In the genomic region with DNA sequence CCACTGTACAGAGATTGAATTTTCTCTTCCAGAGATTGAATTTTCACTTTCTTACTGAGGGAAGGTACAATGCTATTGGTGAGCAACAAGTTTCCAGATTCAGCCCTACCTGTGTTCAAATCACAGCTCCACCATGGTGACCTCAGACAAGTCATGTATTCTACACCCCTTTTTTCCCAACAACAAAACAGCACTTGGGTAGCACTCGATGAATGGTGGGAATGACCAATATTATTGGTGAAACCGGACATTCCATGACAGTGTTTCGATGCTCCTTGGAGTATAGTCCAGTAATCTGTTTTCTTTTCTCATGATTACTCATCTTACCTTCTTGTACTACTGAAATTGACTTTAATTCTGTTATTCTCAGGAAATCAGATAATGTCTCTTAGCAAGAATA, we compare ENCODE assay signal across 20 cellular contexts.
DNase-seq lines count a peak whose midpoint lies in the region; ATAC-seq, FAIRE-seq and TF ChIP-seq lines count a peak whose summit lies in the region.
"Had no signal": no experiment of that assay in that cellular context is flagged by ENCODE, and none has a peak within 500 bp of the region (broad histone marks: within the 10 kb centered on the region; RNA-seq: fewer than 3 reads in every experiment).

No MANE protein-coding gene starts in this region.

- TF ChIP-seq CTCF in PC-3 (conservative IDR thresholded peaks at IDR 0.05; ENCODE audit: low read depth, low read length): no peak
- TF ChIP-seq CTCF in fibroblast of mammary gland (conservative IDR thresholded peaks at IDR 0.05; ENCODE audit: control insufficient read depth, insufficient read depth, low read depth, low read length): no peak
- no peak for TF ChIP-seq CTCF in transverse colon (IDR thresholded peaks at IDR 0.05)
- no peak for TF ChIP-seq CTCF in SK-N-SH (IDR thresholded peaks at IDR 0.05)

- no peak overlapping the region for H2AFZ ChIP-seq in PC-3 (ENCODE audit: low read length)
- no peak overlapping the region for H2AFZ ChIP-seq in SK-N-SH (ENCODE audit: low read depth)

- H3F3A ChIP-seq in PC-3 (ENCODE audit: low read length, unreplicated experiment) (no peaks in the 10 kb centered on the region), SK-N-SH (replicated peaks; ENCODE audit: insufficient read depth) (no peaks in the 10 kb centered on the region)

- in situ Hi-C loops in transverse colon (cut with MboI; ENCODE audit: low pct_ligation_motif_present in 1 of 4, low pct_unique_long_range_greater_than_20kb in 1 of 4, low sequenced_read_pairs in 3 of 4): no loop called here

- H3K4me2 ChIP-seq in PC-3 (ENCODE audit: low read length) (no peak overlapping the region), SK-N-SH (no peak overlapping the region)
- H3K4me2 ChIP-seq: BLaER1 had no signal

- TF ChIP-seq POLR2A in H54 (IDR thresholded peaks at IDR 0.05; ENCODE audit: low read depth, low read length) (no peak), transverse colon (IDR thresholded peaks at IDR 0.05) (no peak)

- H3K9ac ChIP-seq in PC-3 (ENCODE audit: low read length) (no peak overlapping the region), SK-N-SH (no peak overlapping the region)
- H3K9ac ChIP-seq: BLaER1 had no signal

- 86 to 89% methylated on average over 3 of the region's 3 CpGs for WGBS in transverse colon (ENCODE audit: low coverage in 1 of 2), 2 donors
- 44% methylated on average over 3 of the region's 3 CpGs for WGBS in SK-N-SH (ENCODE audit: low lambda C conversion rate)

- POLR2A ChIA-PET in PC-3 (lab: Charles Lee; ENCODE audit: unreplicated experiment) (no interaction called here), SK-N-SH (lab: Yijun Ruan, JAX) (no interaction called here)

- no TSS peak for BruUV-seq in PC-3 (replicated peaks; lab: Mats Ljungman, UMichigan)

- H3K9me3 ChIP-seq in PC-3 (ENCODE audit: low read length) (no peaks in the 10 kb centered on the region), transverse colon (no peaks in the 10 kb centered on the region), SK-N-SH (no peaks in the 10 kb centered on the region)
- no peaks in the 10 kb centered on the region for H3K9me3 ChIP-seq in effector memory CD4-positive, alpha-beta T cell (ENCODE audit: control insufficient read depth, low read length)
- H3K9me3 ChIP-seq: BLaER1, Caco-2 had no signal

- H3K4me3 ChIP-seq in PC-3 (ENCODE audit: low read length): no peak overlapping the region
- no peak overlapping the region for H3K4me3 ChIP-seq in fibroblast of mammary gland (ENCODE audit: control insufficient read depth, low read depth, low read length)
- H3K4me3 ChIP-seq in effector memory CD4-positive, alpha-beta T cell (ENCODE audit: insufficient read depth, low read depth, low read length, poor library complexity, severe bottlenecking): no peak overlapping the region
- H3K4me3 ChIP-seq in transverse colon: no peak overlapping the region
- no peak overlapping the region for H3K4me3 ChIP-seq in SK-N-SH (ENCODE audit: low read depth in 2 of 2, low read length in 1 of 2)
- H3K4me3 ChIP-seq: BLaER1, GM12878 had no signal

- DNase-seq in H54 (ENCODE audit: insufficient read length, low spot score) (no peak), PC-3 (no peak), fibroblast of mammary gland (ENCODE audit: low read depth) (peak; percentile 83), ecto neural progenitor cell (ENCODE audit: low spot score) (no peak), transverse colon (no peak), SK-N-SH (no peak)
- DNase-seq in effector memory CD4-positive, alpha-beta T cell: no peak
- DNase-seq: Caco-2; CD4-positive, CD25-positive, alpha-beta regulatory T cell; CD8-positive, alpha-beta T cell; DMS153; DND-41; GDM1; GOT3; H7; HCEC 1CT had no signal

- H3K4me1 ChIP-seq in PC-3 (ENCODE audit: insufficient read depth, low read length): no peaks in the 10 kb centered on the region
- no peaks in the 10 kb centered on the region for H3K4me1 ChIP-seq in effector memory CD4-positive, alpha-beta T cell (ENCODE audit: control insufficient read depth, insufficient read depth, low read length, poor library complexity, severe bottlenecking)
- no peaks in the 10 kb centered on the region for H3K4me1 ChIP-seq in transverse colon
- H3K4me1 ChIP-seq in SK-N-SH (ENCODE audit: control insufficient read depth in 1 of 2, insufficient read depth in 2 of 2, low read depth in 1 of 2, low read length in 1 of 2): no peaks in the 10 kb centered on the region
- H3K4me1 ChIP-seq: BLaER1, Caco-2 had no signal

- no peaks in the 10 kb centered on the region for H4K20me1 ChIP-seq in PC-3 (ENCODE audit: low read length)
- no peaks in the 10 kb centered on the region for H4K20me1 ChIP-seq in SK-N-SH (ENCODE audit: insufficient read depth)
- H4K20me1 ChIP-seq: BLaER1 had no signal

- FAIRE-seq in H54 (lab: Jason Lieb, UNC): peak; percentile 30
- FAIRE-seq: GM12878, GM19239 had no signal

- H3K27me3 ChIP-seq in PC-3 (ENCODE audit: low read length): no peaks in the 10 kb centered on the region
- no peaks in the 10 kb centered on the region for H3K27me3 ChIP-seq in effector memory CD4-positive, alpha-beta T cell (replicated peaks; ENCODE audit: control insufficient read depth, insufficient read depth, low read length, poor library complexity, severe bottlenecking)
- H3K27me3 ChIP-seq in transverse colon: peaks cover 4% of the 10 kb centered on the region
- no peaks in the 10 kb centered on the region for H3K27me3 ChIP-seq in SK-N-SH (ENCODE audit: insufficient read depth)
- H3K27me3 ChIP-seq: BLaER1 had no signal

- TF ChIP-seq EP300 in transverse colon (IDR thresholded peaks at IDR 0.05; ENCODE audit: low read depth) (no peak), SK-N-SH (IDR thresholded peaks at IDR 0.05; ENCODE audit: borderline replicate concordance in 1 of 2, low read depth in 1 of 2, low read length in 1 of 2) (no peak)

- TF ChIP-seq RAD21 in SK-N-SH (IDR thresholded peaks at IDR 0.05; ENCODE audit: low read length): no peak

- H3K9me2 ChIP-seq in PC-3 (replicated peaks; ENCODE audit: low read length): no peaks in the 10 kb centered on the region
- H3K9me2 ChIP-seq in SK-N-SH: no peaks in the 10 kb centered on the region

- intact Hi-C loops in PC-3 (cut with micrococcal nuclease): no loop called here
- intact Hi-C loops in transverse colon (cut with DNase I; ENCODE audit: low total_unique reads): no loop called here

- ATAC-seq in PC-3: no peak
- ATAC-seq: CD8-positive, alpha-beta T cell; GM12878 had no signal

- CTCF ChIA-PET in PC-3 (lab: Charles Lee) (no interaction called here), SK-N-SH (lab: Yijun Ruan, JAX) (interaction anchor here (0.9 kb wide), 1 partner anchor 10 kb away, joined by 3 read pairs; no protein-coding TSS in a partner anchor)

- H3K79me2 ChIP-seq in PC-3 (ENCODE audit: low read length) (no peaks in the 10 kb centered on the region), SK-N-SH (ENCODE audit: insufficient read depth) (no peaks in the 10 kb centered on the region)

- H3K27ac ChIP-seq in PC-3 (ENCODE audit: low read length): peak overlapping the region; percentile 44
- H3K27ac ChIP-seq in effector memory CD4-positive, alpha-beta T cell (ENCODE audit: insufficient read depth, low read length, poor library complexity, severe bottlenecking): no peak overlapping the region
- H3K27ac ChIP-seq in transverse colon: no peak overlapping the region
- H3K27ac ChIP-seq in SK-N-SH (ENCODE audit: low read depth in 2 of 2, low read length in 1 of 2): no peak overlapping the region
- H3K27ac ChIP-seq: BLaER1, C4-2B had no signal

- H3K36me3 ChIP-seq in PC-3 (ENCODE audit: low read depth, low read length) (no peaks in the 10 kb centered on the region), transverse colon (no peaks in the 10 kb centered on the region), SK-N-SH (replicated peaks in 1 of 2; ENCODE audit: control insufficient read depth in 1 of 2, insufficient read depth in 2 of 2, low read length in 1 of 2) (no peaks in the 10 kb centered on the region)
- H3K36me3 ChIP-seq in effector memory CD4-positive, alpha-beta T cell (ENCODE audit: control insufficient read depth, insufficient read depth, low read length): no peaks in the 10 kb centered on the region
- H3K36me3 ChIP-seq: BLaER1 had no signal

TF ChIP-seq in SK-N-SH, 30 proteins besides CTCF, POLR2A, EP300 and RAD21 (continues in another document):
- TF ChIP-seq MXI1 (IDR thresholded peaks at IDR 0.05; ENCODE audit: low read depth, low read length) (no peak), JUND (IDR thresholded peaks at IDR 0.05) (no peak), EZH2phosphoT487 (IDR thresholded peaks at IDR 0.05; ENCODE audit: borderline replicate concordance, low read depth) (no peak), POLR2AphosphoS5 (IDR thresholded peaks at IDR 0.05; ENCODE audit: low read depth, low read length) (no peak), USF1 (IDR thresholded peaks at IDR 0.05; ENCODE audit: borderline replicate concordance, low read depth) (no peak)
- TF ChIP-seq, protein P1, sequence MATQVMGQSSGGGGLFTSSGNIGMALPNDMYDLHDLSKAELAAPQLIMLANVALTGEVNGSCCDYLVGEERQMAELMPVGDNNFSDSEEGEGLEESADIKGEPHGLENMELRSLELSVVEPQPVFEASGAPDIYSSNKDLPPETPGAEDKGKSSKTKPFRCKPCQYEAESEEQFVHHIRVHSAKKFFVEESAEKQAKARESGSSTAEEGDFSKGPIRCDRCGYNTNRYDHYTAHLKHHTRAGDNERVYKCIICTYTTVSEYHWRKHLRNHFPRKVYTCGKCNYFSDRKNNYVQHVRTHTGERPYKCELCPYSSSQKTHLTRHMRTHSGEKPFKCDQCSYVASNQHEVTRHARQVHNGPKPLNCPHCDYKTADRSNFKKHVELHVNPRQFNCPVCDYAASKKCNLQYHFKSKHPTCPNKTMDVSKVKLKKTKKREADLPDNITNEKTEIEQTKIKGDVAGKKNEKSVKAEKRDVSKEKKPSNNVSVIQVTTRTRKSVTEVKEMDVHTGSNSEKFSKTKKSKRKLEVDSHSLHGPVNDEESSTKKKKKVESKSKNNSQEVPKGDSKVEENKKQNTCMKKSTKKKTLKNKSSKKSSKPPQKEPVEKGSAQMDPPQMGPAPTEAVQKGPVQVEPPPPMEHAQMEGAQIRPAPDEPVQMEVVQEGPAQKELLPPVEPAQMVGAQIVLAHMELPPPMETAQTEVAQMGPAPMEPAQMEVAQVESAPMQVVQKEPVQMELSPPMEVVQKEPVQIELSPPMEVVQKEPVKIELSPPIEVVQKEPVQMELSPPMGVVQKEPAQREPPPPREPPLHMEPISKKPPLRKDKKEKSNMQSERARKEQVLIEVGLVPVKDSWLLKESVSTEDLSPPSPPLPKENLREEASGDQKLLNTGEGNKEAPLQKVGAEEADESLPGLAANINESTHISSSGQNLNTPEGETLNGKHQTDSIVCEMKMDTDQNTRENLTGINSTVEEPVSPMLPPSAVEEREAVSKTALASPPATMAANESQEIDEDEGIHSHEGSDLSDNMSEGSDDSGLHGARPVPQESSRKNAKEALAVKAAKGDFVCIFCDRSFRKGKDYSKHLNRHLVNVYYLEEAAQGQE (IDR thresholded peaks at IDR 0.05; ENCODE audit: low read depth, low read length): no peak
